Comparison of ENCODE assay signal across 8 cellular contexts in the genomic region with DNA sequence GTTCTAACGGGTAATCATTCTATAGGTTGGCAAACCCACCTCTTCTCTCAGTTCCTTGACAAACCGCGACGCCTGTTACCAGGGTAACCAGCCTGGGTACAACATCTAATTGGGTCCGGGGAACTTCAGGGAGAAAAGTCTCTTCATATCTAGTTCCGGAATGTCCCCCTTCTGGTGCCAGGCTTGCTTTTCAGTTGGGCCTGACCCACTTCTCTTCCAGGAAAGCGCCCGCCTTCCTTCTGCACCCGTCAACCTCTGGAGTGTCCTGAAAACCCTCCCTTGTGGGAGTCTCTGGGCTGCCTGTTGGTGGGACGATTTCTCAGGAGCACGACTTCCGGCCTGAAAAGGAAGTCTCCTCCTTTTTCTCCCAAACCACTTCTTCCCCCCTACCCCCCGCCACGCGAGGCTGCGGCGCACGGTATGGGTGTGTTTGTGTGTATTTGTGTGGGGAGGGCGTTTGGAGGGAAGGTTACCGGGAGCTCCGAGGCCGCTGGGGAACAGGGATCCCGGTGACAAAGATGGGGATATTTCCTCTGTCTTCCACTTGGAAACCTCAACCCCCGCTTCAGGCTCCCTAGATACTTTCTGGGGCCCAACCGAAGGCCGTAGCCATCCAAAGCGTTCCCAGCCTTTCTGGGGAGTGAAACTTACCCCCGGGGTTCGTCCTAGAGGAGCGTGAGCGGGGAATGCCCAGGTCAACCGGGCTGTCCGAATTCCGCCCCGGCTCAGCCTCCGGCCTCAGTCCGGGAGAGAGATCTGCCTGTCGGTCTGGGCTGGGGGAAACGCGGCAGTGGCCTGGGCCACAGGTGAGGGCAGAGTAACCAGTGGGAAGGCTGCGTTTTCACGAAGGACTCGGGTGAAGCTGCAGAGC. TPM values are rescaled to one million over a fixed set of nuclear protein-coding genes. Genes with fewer than 3 reads are reported as not detected.
DNase-seq lines count a peak whose midpoint lies in the region; ATAC-seq and TF ChIP-seq lines count a peak whose summit lies in the region.

A gene with protein sequence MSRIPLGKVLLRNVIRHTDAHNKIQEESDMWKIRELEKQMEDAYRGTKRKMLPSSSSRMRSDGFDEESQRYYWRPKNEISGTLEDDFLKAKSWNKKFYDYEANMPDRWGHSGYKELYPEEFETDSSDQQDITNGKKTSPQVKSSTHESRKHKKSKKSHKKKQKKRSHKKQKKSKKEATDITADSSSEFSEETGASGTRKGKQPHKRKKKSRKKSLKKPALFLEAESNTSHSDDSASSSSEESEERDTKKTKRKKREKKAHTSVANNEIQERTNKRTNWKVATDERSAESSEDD (plus strand): TSS at position 359 of the 871 bp plus-strand sequence. CDS start 1,276 bp downstream, outside the sequence.
A gene with protein sequence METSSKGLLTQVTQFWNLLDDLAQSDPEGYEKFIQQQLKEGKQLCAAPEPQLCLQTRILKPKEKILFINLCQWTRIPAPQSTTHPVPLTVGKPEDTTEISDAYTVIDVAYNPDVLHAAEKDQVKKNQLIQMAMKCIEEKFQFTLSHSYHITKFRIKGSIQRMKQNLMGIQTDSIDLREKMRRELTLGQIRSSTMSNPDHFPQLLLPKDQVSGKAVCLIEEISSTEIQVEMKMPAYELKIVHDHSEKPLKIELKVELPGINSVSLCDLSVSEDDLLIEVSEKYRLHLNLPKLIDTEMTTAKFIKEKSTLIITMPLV (minus strand): TSS at position 77 of the 871 bp plus-strand sequence. CDS start 843 bp downstream, outside the sequence.

- peak within 1 kb of the TSS; percentile 97 for H2AFZ ChIP-seq in trophoblast cell (ENCODE audit: insufficient read depth, low read length, poor library complexity)

- no peak within 1 kb of the TSS for H3K23ac ChIP-seq in trophoblast cell (ENCODE audit: low read length)

- H2BK5ac ChIP-seq in trophoblast cell (ENCODE audit: low read depth, low read length, poor library complexity), result peak within 1 kb of the TSS; percentile 96

- TF ChIP-seq EP300 in tibial nerve (IDR thresholded peaks at IDR 0.05), result peak in 1 of 2 donors; percentile 84

- DNase-seq in GM10266 (ENCODE audit: extremely low spot score) (peak; percentile 69), NCI-H1092 treated with DMSO at 0.1 percent for 48 hours (lab: John Stamatoyannopoulos, UW) (peak; percentile 90), SKM-1 treated with dmso at 0.1 percent for 144 hours (lab: John Stamatoyannopoulos, UW; ENCODE audit: unreplicated experiment) (peak; percentile 90), cardiac septum (ENCODE audit: low spot score) (peak; percentile 87), trophoblast cell (peak; percentile 68 to 89), tibial nerve (ENCODE audit: low spot score in 2 of 2) (peak; percentile 50 to 78)
- DNase-seq in activated naive CD8-positive, alpha-beta T cell treated with anti-CD3 and anti-CD28 coated beads, Interleukin-2, amount 50 U/mL, for 16 hours (ENCODE audit: low read depth, low spot score), result peak; percentile 50

- H3K4me1 ChIP-seq in trophoblast cell (ENCODE audit: control insufficient read depth in 1 of 2, insufficient read depth in 2 of 2, low read length in 2 of 2) (no peaks in the 10 kb centered on the region), tibial nerve (peaks cover 0 to 33% (median 10%) of the 10 kb centered on the region in 4 donors)

- H4K91ac ChIP-seq in trophoblast cell (ENCODE audit: low read depth, low read length), result peak within 1 kb of the TSS; percentile 97

- TF ChIP-seq POLR2A in tibial nerve (IDR thresholded peaks at IDR 0.05), result peak; percentile 32 to 33

- no peaks in the 10 kb centered on the region for H3K27me3 ChIP-seq in trophoblast cell (ENCODE audit: insufficient read depth, low read length)
- H3K27me3 ChIP-seq in tibial nerve, result no peaks in the 10 kb centered on the region

- H3K79me2 ChIP-seq in trophoblast cell (ENCODE audit: control insufficient read depth, insufficient read depth, low read length, poor library complexity), result peaks cover 8% of the 10 kb centered on the region

- H3K4ac ChIP-seq in trophoblast cell (ENCODE audit: low read depth, low read length), result peak within 1 kb of the TSS; percentile 60

- peak within 1 kb of the TSS; percentile 96 for H3K14ac ChIP-seq in trophoblast cell (ENCODE audit: low read length)

- H3K79me1 ChIP-seq in trophoblast cell (ENCODE audit: low read length), result peaks cover 8% of the 10 kb centered on the region

- peak within 1 kb of the TSS; percentile 99 for H2BK120ac ChIP-seq in trophoblast cell (ENCODE audit: insufficient read depth, low read length, poor library complexity)

- H4K12ac ChIP-seq in trophoblast cell (ENCODE audit: low read depth, low read length), result peak within 1 kb of the TSS; percentile 99

- peaks cover 6 to 10% of the 10 kb centered on the region in 2 experiments for H3K36me3 ChIP-seq in trophoblast cell (ENCODE audit: control insufficient read depth in 1 of 2, insufficient read depth in 2 of 2, low read length in 2 of 2)
- H3K36me3 ChIP-seq in tibial nerve, result peaks cover 0 to 37% (median 12%) of the 10 kb centered on the region in 3 donors

- TF ChIP-seq CTCF in GM10266 (IDR thresholded peaks at IDR 0.05; ENCODE audit: control insufficient read depth, insufficient read depth, low read depth, missing control alignments) (no peak), tibial nerve (IDR thresholded peaks at IDR 0.05) (peak in 3 of 5 experiments; percentile 11 to 54 (median 38))

- H3K4me3 ChIP-seq in trophoblast cell (ENCODE audit: low read depth, low read length), result peak within 1 kb of the TSS; percentile 95
- H3K4me3 ChIP-seq in tibial nerve, result peak within 1 kb of the TSS; percentile 60 to 98 (median 76)

- H4K8ac ChIP-seq in trophoblast cell (ENCODE audit: low read depth, low read length), result peak within 1 kb of the TSS; percentile 99

- peak within 1 kb of the TSS; percentile 95 for H3K18ac ChIP-seq in trophoblast cell (ENCODE audit: low read length)

- no CpG with 5 or more reads among the region's 43 CpGs for WGBS in trophoblast cell (ENCODE audit: extremely low coverage, insufficient coverage, insufficient read length)
- WGBS in tibial nerve, 2 donors, result 0 to 1% methylated on average over 34 to 39 of the region's 43 CpGs

- ATAC-seq in HG02610 (IDR thresholded peaks at IDR 0.05; ENCODE audit: unreplicated experiment), result peak; percentile 83

- H2AK5ac ChIP-seq in trophoblast cell (ENCODE audit: low read length), result no peak within 1 kb of the TSS

- H3K4me2 ChIP-seq in trophoblast cell (ENCODE audit: low read length), result peak within 1 kb of the TSS; percentile 91

- H3K27ac ChIP-seq in trophoblast cell (ENCODE audit: low read depth, low read length), result peak within 1 kb of the TSS; percentile 91
- H3K27ac ChIP-seq in tibial nerve, result peak within 1 kb of the TSS; percentile 73 to 93 (median 90)

- intact Hi-C loops in cardiac septum (cut with DNase I), result loop anchor here (5.0 kb wide), 1 partner anchor 197 kb away; a partner anchor contains a TSS

- H3K9ac ChIP-seq in trophoblast cell (ENCODE audit: low read length), result peak within 1 kb of the TSS; percentile 99

- H2BK12ac ChIP-seq in trophoblast cell (ENCODE audit: low read length), result peak within 1 kb of the TSS; percentile 93

- H3K9me3 ChIP-seq in trophoblast cell (ENCODE audit: insufficient read depth, low read depth, low read length), result no peaks in the 10 kb centered on the region
- no peaks in the 10 kb centered on the region for H3K9me3 ChIP-seq in tibial nerve

RNA-seq across cellular contexts. Expression of the first gene that starts in this region (rescaled TPM):
- total RNA-seq in cardiac septum (9.7 TPM), tibial nerve (10 to 100 TPM; 14.4 to 31.7 (median 17.2) TPM)
- 33.5 and 33.7 TPM in 2 replicates for polyA plus RNA-seq in trophoblast cell (2013)

RNA-seq across cellular contexts. Expression of the second gene that starts in this region (rescaled TPM):
- total RNA-seq in cardiac septum (2.0 TPM), tibial nerve (1 to 10 TPM; 2.2 to 7.2 (median 3.8) TPM)
- 0.82 and 0.83 TPM in 2 replicates for polyA plus RNA-seq in trophoblast cell (2013)

Comparison
In these comparisons a context has a peak if more than half of its experiments do, and no peak if none do; other contexts are left out.
1. Peak in every context shown above with its lines: DNase-seq, ATAC-seq, H3K4me3 ChIP-seq and H3K27ac ChIP-seq.